In genomic region chr12:51326762-51327439, GRCh38 we compare ENCODE assay signal across 8 cellular contexts. TPM values are rescaled to one million over a fixed set of nuclear protein-coding genes. Genes with fewer than 3 reads are reported as not detected.
DNase-seq lines count a peak whose midpoint lies in the region; ATAC-seq and TF ChIP-seq lines count a peak whose summit lies in the region.

No MANE protein-coding gene starts in this region.

- ATAC-seq in CD8-positive, alpha-beta T cell, result no peak
- ATAC-seq in GM21381 (IDR thresholded peaks at IDR 0.05; ENCODE audit: unreplicated experiment) (peak; percentile 47), HG02623 (IDR thresholded peaks at IDR 0.05; ENCODE audit: unreplicated experiment) (no peak)

- intact Hi-C loops in CD8-positive, alpha-beta T cell (cut with DNase I, micrococcal nuclease), result loop anchor here in 1 of 2 experiments (1.0 kb wide), 1 partner anchor 8 kb away; no protein-coding TSS in a partner anchor
- intact Hi-C loops in breast epithelium (cut with DNase I; ENCODE audit: low total_unique reads) (no loop called here), dorsolateral prefrontal cortex (cut with DNase I) (no loop called here)

- no peak for DNase-seq in CD8-positive, alpha-beta T cell
- DNase-seq in NAMALWA (ENCODE audit: low spot score), result peak; percentile 51
- DNase-seq in breast epithelium (ENCODE audit: low spot score in 2 of 2), result no peak
- no peak for DNase-seq in mesothelial cell of epicardium (ENCODE audit: low spot score in 2 of 2, unreplicated experiment in 2 of 2)
- DNase-seq in dorsolateral prefrontal cortex, result no peak
- DNase-seq in DMS153 treated with DMSO at 0.1 percent for 48 hours (lab: John Stamatoyannopoulos, UW; ENCODE audit: unreplicated experiment), result no peak

- no peak overlapping the region for H3K4me3 ChIP-seq in CD8-positive, alpha-beta T cell (ENCODE audit: low read depth, low read length)
- H3K4me3 ChIP-seq in breast epithelium (no peak overlapping the region), dorsolateral prefrontal cortex (no peak overlapping the region)

- H3K9me3 ChIP-seq in CD8-positive, alpha-beta T cell (ENCODE audit: low read length), result no peaks in the 10 kb centered on the region
- H3K9me3 ChIP-seq in breast epithelium, result no peaks in the 10 kb centered on the region

- peak overlapping the region; percentile 91 for H3K27ac Mint-ChIP-seq in CD8-positive, alpha-beta T cell
- peak overlapping the region; percentile 17 for H3K27ac Mint-ChIP-seq in mesothelial cell of epicardium

- peaks cover 63% of the 10 kb centered on the region for H3K4me1 ChIP-seq in CD8-positive, alpha-beta T cell (ENCODE audit: insufficient read depth, low read length)
- no peaks in the 10 kb centered on the region for H3K4me1 ChIP-seq in breast epithelium

- H3K4me1 Mint-ChIP-seq in CD8-positive, alpha-beta T cell (ENCODE audit: low read depth), result peaks cover 77% of the 10 kb centered on the region
- peaks cover 15% of the 10 kb centered on the region for H3K4me1 Mint-ChIP-seq in mesothelial cell of epicardium

- no peaks in the 10 kb centered on the region for H3K9me3 Mint-ChIP-seq in CD8-positive, alpha-beta T cell
- H3K9me3 Mint-ChIP-seq in mesothelial cell of epicardium, result no peaks in the 10 kb centered on the region

- TF ChIP-seq CTCF in CD8-positive, alpha-beta T cell (IDR thresholded peaks at IDR 0.05), result no peak
- TF ChIP-seq CTCF in breast epithelium (IDR thresholded peaks at IDR 0.05) (no peak), mesothelial cell of epicardium (IDR thresholded peaks at IDR 0.05; ENCODE audit: unreplicated experiment) (no peak), dorsolateral prefrontal cortex (IDR thresholded peaks at IDR 0.05 in 54 of 56, conservative IDR thresholded peaks at IDR 0.05 in 2 of 56; ENCODE audit: low read depth in 1 of 56, partially characterized antibody in 56 of 56) (no peak)

- H3K27me3 Mint-ChIP-seq in CD8-positive, alpha-beta T cell (ENCODE audit: low read depth), result no peaks in the 10 kb centered on the region
- H3K27me3 Mint-ChIP-seq in mesothelial cell of epicardium (ENCODE audit: low read depth), result no peaks in the 10 kb centered on the region

- CTCF ChIA-PET in CD8-positive, alpha-beta T cell (lab: Charles Lee), result interaction anchor here (0.6 to 2.7 kb wide), 6 partner anchors 7 to 695 kb away, joined by 3 to 12 read pairs (median 4); no protein-coding TSS in a partner anchor

- H3K36me3 ChIP-seq in CD8-positive, alpha-beta T cell (ENCODE audit: insufficient read depth, low read length), result peaks cover 2% of the 10 kb centered on the region
- no peaks in the 10 kb centered on the region for H3K36me3 ChIP-seq in breast epithelium

- H3K27ac ChIP-seq in CD8-positive, alpha-beta T cell (ENCODE audit: low read depth, low read length), result no peak overlapping the region
- H3K27ac ChIP-seq in breast epithelium, result peak overlapping the region; percentile 44 to 60
- peak overlapping the region in 21 of 59 donors; percentile 0 to 54 (median 26) for H3K27ac ChIP-seq in dorsolateral prefrontal cortex

- no peaks in the 10 kb centered on the region for H3K27me3 ChIP-seq in CD8-positive, alpha-beta T cell (ENCODE audit: insufficient read depth, low read length)
- H3K27me3 ChIP-seq in breast epithelium (no peaks in the 10 kb centered on the region), dorsolateral prefrontal cortex (no peaks in the 10 kb centered on the region)

- peak overlapping the region; percentile 35 for H3K4me3 Mint-ChIP-seq in CD8-positive, alpha-beta T cell
- H3K4me3 Mint-ChIP-seq in mesothelial cell of epicardium, result no peak overlapping the region

- no peak for TF ChIP-seq POLR2A in breast epithelium (IDR thresholded peaks at IDR 0.05)

- POLR2A ChIA-PET in CD8-positive, alpha-beta T cell (lab: Charles Lee), result interaction anchor here (0.6 kb wide), 1 partner anchor 57 kb away, joined by 4 read pairs; no protein-coding TSS in a partner anchor

- H3K36me3 Mint-ChIP-seq in CD8-positive, alpha-beta T cell, result peaks cover 17% of the 10 kb centered on the region
- H3K36me3 Mint-ChIP-seq in mesothelial cell of epicardium, result no peaks in the 10 kb centered on the region

RNA-seq across cellular contexts. Expression of gene BIN2, which starts 2.9 kb away (rescaled TPM):
- 100 to 1,000 TPM; 115 to 125 TPM for total RNA-seq in CD8-positive, alpha-beta T cell
- 1 to 10 TPM; 2.3 to 7.6 (median 6.2) TPM for total RNA-seq in breast epithelium
- total RNA-seq in mesothelial cell of epicardium, result 0.18 TPM in 1 of 3 replicates, not detected in the others
- total RNA-seq in dorsolateral prefrontal cortex, result 10 to 100 TPM in 4 of 120 experiments, 1 to 10 TPM in 116; 1.1 to 12.8 (median 3.8) TPM

RNA-seq across cellular contexts. Expression of gene CELA1, which starts 19.6 kb away (rescaled TPM):
- under 1 TPM in 1 of 2 experiments, not detected in 1; 0.79 TPM for total RNA-seq in CD8-positive, alpha-beta T cell
- total RNA-seq in breast epithelium (not detected), mesothelial cell of epicardium (not detected in 3 replicates), dorsolateral prefrontal cortex (1 to 10 TPM in 1 of 120 experiments, not detected in 119; 1.0 TPM)

RNA-seq across cellular contexts. Expression of gene SMAGP, which starts 56.7 kb away (rescaled TPM):
- 1 to 10 TPM; 1.9 to 2.3 TPM for total RNA-seq in CD8-positive, alpha-beta T cell
- total RNA-seq in breast epithelium (10 to 100 TPM in 2 of 3 donors, 1 to 10 TPM in 1; 5.8 to 16.1 (median 15.5) TPM), mesothelial cell of epicardium (21.5 to 23.0 TPM (median 22.2 TPM) in 3 replicates), dorsolateral prefrontal cortex (1 to 10 TPM in 67 of 120 experiments, under 1 TPM in 34, not detected in 19; 0.23 to 3.3 (median 1.4) TPM)

Comparison
In these comparisons a context has a peak if more than half of its experiments do, and no peak if none do; other contexts are left out.
1. RNA of gene BIN2, which starts 2.9 kb away (total RNA-seq): 115 to 125 TPM in CD8-positive, alpha-beta T cell; 2.3 to 7.6 TPM in breast epithelium, 1.1 to 12.8 TPM in dorsolateral prefrontal cortex and 0.18 TPM in mesothelial cell of epicardium; every median in the first group is over 4 times any median in the second.